Comparison of ENCODE assay signal across 12 cellular contexts in the genomic region with DNA sequence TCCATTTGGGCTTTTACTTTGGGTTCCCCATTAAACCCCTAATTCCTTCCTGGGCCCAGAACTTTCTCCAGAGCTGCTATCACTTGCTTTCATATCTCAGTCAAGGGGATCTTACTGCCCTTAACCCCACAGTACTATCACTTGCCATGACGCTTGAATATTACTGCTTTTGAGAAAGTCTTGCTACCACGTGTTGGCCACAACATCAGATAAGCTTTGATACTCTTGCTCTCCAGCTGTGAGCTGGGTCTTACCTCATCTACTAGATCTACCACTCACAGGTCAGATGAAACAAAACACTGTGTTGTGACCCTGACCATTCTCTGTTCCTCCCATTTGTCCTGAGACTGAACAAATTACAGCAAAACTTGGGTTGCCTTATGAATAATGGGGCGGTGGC.
"Had no signal": no experiment of that assay in that cellular context is flagged by ENCODE, and none has a peak within 500 bp of the region (broad histone marks: within the 10 kb centered on the region; RNA-seq: fewer than 3 reads in every experiment).

No MANE protein-coding gene starts in this region.

- ATAC-seq: effector memory CD8-positive, alpha-beta T cell; WTC11 had no signal

- DNase-seq: activated CD4-positive, alpha-beta T cell treated with anti-CD3 and anti-CD28 coated beads, Interleukin-2, amount 10 ng/mL, durations not matched to agents 7 days and 5 days; activated gamma-delta T cell treated with Interleukin-2 at 50 U/mL for 16 hours; activated T-cell treated with anti-CD3 and anti-CD28 coated beads, Interleukin-2, amount 50 U/mL, for 1 hour; aorta; dermis blood vessel endothelial cell; effector memory CD8-positive, alpha-beta T cell; foreskin melanocyte; left cardiac atrium; stimulated activated CD4-positive, alpha-beta T cell treated with anti-CD3 and anti-CD28 coated beads, Interleukin-2, amount 100 ng/mL, for 24 hours; thyroid gland had no signal

- H3K4me3 Mint-ChIP-seq: activated CD4-positive, alpha-beta T cell treated with anti-CD3 and anti-CD28 coated beads, Interleukin-2, amount 10 ng/mL, durations not matched to agents 7 days and 5 days; activated naive CD8-positive, alpha-beta T cell; effector memory CD8-positive, alpha-beta T cell; WTC11 had no signal

- H3K27ac Mint-ChIP-seq: activated CD4-positive, alpha-beta T cell treated with anti-CD3 and anti-CD28 coated beads, Interleukin-2, amount 10 ng/mL, durations not matched to agents 7 days and 5 days; activated naive CD8-positive, alpha-beta T cell; effector memory CD8-positive, alpha-beta T cell; WTC11 had no signal

- H3K27me3 Mint-ChIP-seq: activated naive CD8-positive, alpha-beta T cell; effector memory CD8-positive, alpha-beta T cell had no signal

- H3K9me3 Mint-ChIP-seq: activated CD4-positive, alpha-beta T cell treated with anti-CD3 and anti-CD28 coated beads, Interleukin-2, amount 10 ng/mL, durations not matched to agents 7 days and 5 days; effector memory CD8-positive, alpha-beta T cell had no signal

- H3K4me1 Mint-ChIP-seq: WTC11 had no signal
